ENCODE assay signal across 1 cellular context in the genomic region with DNA sequence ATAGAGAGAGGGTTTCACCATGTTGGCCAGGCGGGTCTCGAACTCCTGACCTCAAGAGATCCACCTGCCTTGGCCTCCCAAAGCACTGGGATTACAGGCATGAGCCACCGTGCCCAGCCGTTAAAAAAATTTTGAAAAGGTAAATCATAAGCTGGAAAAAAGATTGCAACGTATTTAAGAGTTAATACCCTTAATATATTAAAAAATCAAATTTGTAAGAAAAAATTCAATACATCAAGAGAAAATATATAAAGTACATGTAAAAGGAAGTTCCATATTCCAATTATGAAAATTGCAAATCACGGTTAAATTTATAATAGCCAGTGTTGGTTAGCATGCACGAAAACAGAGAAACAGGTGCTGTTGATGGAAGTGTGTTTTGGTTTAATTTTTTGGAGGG.
TF ChIP-seq lines count a peak whose summit lies in the region.

No MANE protein-coding gene starts in this region.

TF ChIP-seq in K562, 482 proteins besides CTCF, POLR2A, EP300 and RAD21:
- TF ChIP-seq PRPF4 (IDR thresholded peaks at IDR 0.05; ENCODE audit: insufficient read depth, low read depth, low read length, poor library complexity, severe bottlenecking) (no peak), NFIX (CRISPR knock-in tag; IDR thresholded peaks at IDR 0.05; ENCODE audit: low read depth) (peak; percentile 49; the same call in 1 of the 2 replicates), NR2C1 (IDR thresholded peaks at IDR 0.05) (no peak), NR2C1 (tag; IDR thresholded peaks at IDR 0.05) (no peak), ZNF707 (CRISPR knock-in tag; conservative IDR thresholded peaks at IDR 0.05) (0 out of 2 replicates have a peak, but pooled peaks have one; percentile 52), MAFK (IDR thresholded peaks at IDR 0.05; ENCODE audit: low read length) (no peak), ZNF644 (tag; IDR thresholded peaks at IDR 0.05; ENCODE audit: low read depth) (no peak), FOXO4 (CRISPR knock-in tag; IDR thresholded peaks at IDR 0.05) (no peak), ZBTB11 (CRISPR knock-in tag; IDR thresholded peaks at IDR 0.05) (0 out of 6 replicates have a peak, but pooled peaks of 1 of the 3 experiments have one; percentile 35)
- TF ChIP-seq, protein P1, sequence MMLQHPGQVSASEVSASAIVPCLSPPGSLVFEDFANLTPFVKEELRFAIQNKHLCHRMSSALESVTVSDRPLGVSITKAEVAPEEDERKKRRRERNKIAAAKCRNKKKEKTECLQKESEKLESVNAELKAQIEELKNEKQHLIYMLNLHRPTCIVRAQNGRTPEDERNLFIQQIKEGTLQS (IDR thresholded peaks at IDR 0.05): no peak
- TF ChIP-seq, protein P1 (CRISPR knock-in tag; conservative IDR thresholded peaks at IDR 0.05): no peak
- TF ChIP-seq, protein P2, sequence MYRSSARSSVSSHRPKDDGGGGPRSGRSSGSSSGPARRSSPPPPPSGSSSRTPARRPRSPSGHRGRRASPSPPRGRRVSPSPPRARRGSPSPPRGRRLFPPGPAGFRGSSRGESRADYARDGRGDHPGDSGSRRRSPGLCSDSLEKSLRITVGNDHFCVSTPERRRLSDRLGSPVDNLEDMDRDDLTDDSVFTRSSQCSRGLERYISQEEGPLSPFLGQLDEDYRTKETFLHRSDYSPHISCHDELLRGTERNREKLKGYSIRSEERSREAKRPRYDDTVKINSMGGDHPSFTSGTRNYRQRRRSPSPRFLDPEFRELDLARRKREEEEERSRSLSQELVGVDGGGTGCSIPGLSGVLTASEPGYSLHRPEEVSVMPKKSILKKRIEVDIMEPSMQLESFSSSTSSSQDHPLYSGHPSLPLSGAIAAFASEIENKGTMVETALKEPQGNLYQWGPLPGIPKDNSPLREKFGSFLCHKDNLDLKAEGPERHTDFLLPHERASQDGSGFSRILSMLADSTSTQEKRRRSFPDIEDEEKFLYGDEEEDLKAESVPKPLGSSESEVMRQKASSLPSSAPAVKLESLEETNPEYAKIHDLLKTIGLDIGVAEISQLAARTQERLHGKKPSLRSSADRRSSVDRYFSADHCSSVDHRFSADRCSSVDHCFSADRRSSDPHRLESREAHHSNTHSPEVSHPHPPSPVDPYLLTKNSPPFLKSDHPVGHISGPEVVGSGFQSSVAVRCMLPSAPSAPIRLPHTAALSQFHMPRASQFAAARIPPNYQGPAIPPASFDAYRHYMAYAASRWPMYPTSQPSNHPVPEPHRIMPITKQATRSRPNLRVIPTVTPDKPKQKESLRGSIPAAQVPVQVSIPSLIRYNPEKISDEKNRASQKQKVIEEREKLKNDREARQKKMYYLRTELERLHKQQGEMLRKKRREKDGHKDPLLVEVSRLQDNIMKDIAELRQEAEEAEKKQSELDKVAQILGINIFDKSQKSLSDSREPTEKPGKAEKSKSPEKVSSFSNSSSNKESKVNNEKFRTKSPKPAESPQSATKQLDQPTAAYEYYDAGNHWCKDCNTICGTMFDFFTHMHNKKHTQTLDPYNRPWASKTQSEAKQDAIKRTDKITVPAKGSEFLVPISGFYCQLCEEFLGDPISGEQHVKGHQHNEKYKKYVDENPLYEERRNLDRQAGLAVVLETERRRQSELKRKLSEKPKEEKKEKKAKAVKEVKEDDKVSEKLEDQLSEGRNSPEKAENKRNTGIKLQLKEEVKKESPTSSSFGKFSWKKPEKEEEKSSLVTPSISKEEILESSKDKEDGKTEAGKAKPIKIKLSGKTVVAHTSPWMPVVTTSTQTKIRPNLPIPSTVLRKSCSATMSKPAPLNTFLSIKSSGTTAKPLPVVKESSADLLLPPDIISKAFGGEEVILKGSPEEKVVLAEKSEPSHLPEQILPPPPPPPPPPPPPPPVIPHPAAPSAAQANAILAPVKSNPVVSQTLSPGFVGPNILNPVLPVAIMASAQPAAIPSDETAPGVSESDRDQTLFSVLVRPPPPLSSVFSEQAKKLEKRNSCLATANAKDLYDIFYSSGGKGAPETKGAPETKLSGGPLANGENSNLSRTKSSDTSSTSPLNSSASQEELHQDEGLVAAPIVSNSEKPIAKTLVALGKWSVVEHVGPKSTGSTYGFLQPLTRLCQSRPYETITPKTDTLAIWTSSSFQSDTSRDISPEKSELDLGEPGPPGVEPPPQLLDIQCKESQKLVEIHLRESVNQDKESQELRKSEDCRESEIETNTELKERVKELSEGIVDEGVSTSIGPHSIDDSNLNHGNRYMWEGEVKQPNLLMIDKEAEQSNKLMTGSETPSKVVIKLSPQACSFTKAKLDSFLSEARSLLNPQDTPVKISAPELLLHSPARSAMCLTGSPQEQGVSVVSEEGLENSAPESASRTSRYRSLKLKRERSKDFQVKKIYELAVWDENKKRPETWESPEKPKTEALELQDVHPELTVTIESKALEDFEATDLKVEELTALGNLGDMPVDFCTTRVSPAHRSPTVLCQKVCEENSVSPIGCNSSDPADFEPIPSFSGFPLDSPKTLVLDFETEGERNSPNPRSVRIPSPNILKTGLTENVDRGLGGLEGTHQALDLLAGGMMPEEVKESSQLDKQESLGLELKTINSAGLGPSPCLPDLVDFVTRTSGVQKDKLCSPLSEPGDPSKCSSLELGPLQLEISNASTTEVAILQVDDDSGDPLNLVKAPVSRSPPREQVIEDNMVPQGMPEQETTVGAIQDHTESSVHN (IDR thresholded peaks at IDR 0.05; ENCODE audit: borderline replicate concordance in 1 of 2, low read depth in 1 of 2): no peak
- TF ChIP-seq, protein P3, sequence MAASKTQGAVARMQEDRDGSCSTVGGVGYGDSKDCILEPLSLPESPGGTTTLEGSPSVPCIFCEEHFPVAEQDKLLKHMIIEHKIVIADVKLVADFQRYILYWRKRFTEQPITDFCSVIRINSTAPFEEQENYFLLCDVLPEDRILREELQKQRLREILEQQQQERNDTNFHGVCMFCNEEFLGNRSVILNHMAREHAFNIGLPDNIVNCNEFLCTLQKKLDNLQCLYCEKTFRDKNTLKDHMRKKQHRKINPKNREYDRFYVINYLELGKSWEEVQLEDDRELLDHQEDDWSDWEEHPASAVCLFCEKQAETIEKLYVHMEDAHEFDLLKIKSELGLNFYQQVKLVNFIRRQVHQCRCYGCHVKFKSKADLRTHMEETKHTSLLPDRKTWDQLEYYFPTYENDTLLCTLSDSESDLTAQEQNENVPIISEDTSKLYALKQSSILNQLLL (CRISPR knock-in tag; IDR thresholded peaks at IDR 0.05; ENCODE audit: borderline replicate concordance): peak; percentile 91
- TF ChIP-seq, protein P4, sequence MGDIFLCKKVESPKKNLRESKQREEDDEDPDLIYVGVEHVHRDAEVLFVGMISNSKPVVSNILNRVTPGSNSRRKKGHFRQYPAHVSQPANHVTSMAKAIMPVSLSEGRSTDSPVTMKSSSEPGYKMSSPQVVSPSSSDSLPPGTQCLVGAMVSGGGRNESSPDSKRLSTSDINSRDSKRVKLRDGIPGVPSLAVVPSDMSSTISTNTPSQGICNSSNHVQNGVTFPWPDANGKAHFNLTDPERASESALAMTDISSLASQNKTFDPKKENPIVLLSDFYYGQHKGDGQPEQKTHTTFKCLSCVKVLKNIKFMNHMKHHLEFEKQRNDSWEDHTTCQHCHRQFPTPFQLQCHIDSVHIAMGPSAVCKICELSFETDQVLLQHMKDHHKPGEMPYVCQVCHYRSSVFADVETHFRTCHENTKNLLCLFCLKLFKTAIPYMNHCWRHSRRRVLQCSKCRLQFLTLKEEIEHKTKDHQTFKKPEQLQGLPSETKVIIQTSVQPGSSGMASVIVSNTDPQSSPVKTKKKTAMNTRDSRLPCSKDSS (IDR thresholded peaks at IDR 0.05; ENCODE audit: low read depth, partially characterized antibody): no peak
